Comparison of ENCODE assay signal across 1 cellular context in the genomic region with DNA sequence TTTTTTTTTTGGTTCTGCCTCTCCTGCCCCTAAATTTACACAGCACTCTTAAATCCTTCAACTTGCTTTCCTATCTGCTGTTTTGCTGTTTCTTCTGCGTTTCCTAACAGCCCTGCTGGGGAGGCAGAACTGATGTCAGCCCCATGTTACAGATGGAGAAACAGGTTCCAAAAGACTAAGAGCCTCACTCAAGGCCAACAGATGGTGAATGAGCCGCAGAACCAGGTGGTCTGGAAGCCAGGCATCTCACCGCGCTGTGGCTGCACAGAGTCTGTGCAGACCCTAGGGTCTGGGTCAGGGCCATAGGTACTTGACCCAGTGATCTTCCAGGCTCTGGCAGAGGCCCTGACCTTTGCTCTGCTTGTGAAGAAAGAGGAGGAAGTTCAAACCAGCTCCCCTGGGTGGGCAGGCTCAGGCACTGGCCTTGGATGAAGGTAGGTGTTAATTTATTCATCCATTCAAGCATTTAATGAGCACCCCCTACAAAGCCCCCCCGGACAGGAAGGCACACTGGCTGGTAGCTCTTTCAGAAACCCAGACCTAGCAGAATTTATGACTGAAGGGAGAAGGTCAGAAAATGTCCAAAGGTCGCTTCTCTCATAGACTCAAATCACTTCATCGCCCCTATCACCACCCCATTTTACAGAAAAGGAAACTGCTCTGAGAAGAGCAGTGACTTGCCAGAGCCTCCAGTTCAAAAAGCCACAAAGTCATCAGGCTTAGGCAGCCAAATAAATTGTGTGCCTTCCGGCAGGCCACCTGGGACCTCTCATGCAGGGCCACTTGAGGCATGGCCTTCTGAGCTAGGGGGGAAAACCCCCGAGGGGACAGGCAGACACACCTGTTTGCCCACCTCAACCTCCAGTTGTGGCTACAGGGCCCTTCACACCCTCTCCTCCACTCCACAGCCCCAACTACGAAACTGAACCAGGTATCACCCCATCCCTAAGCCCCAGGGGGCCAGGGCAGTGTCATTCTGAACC.
TF ChIP-seq lines count a peak whose summit lies in the region.

No MANE protein-coding gene starts in this region.

TF ChIP-seq in HepG2, 621 proteins besides CTCF, POLR2A, EP300 and RAD21 (continued from another document and continues in another):
- TF ChIP-seq POGK (CRISPR knock-in tag; conservative IDR thresholded peaks at IDR 0.05) (no peak), CHD4 (IDR thresholded peaks at IDR 0.05; ENCODE audit: borderline replicate concordance, low read length) (peak; percentile 95), ZSCAN22 (CRISPR knock-in tag; IDR thresholded peaks at IDR 0.05) (no peak), HES4 (CRISPR knock-in tag; IDR thresholded peaks at IDR 0.05; ENCODE audit: borderline replicate concordance) (peak; percentile 70), ZMAT3 (CRISPR knock-in tag; conservative IDR thresholded peaks at IDR 0.05) (no peak), ZNF619 (CRISPR knock-in tag; IDR thresholded peaks at IDR 0.05) (no peak; the same call in 1 of the 2 replicates), ZNF256 (CRISPR knock-in tag; conservative IDR thresholded peaks at IDR 0.05) (no peak), ZNF878 (CRISPR knock-in tag; IDR thresholded peaks at IDR 0.05) (0 out of 2 replicates have a peak, but pooled peaks have one; percentile 3), ZBTB39 (CRISPR knock-in tag; IDR thresholded peaks at IDR 0.05) (peak; percentile 61; the same call in 1 of the 2 replicates), SIN3B (IDR thresholded peaks at IDR 0.05; ENCODE audit: low read length) (no peak), E2F5 (CRISPR knock-in tag; conservative IDR thresholded peaks at IDR 0.05) (no peak), ZNF616 (CRISPR knock-in tag; IDR thresholded peaks at IDR 0.05; ENCODE audit: low read depth) (no peak), NCOA2 (CRISPR knock-in tag; IDR thresholded peaks at IDR 0.05) (0 out of 2 replicates have a peak, but pooled peaks have one; percentile 9), GLMP (CRISPR knock-in tag; IDR thresholded peaks at IDR 0.05; ENCODE audit: borderline replicate concordance) (no peak), NCOA5 (CRISPR knock-in tag; IDR thresholded peaks at IDR 0.05) (no peak), RARA (CRISPR knock-in tag; IDR thresholded peaks at IDR 0.05) (peak; percentile 88), NR2C2 (CRISPR knock-in tag; IDR thresholded peaks at IDR 0.05; ENCODE audit: borderline replicate concordance) (peak; percentile 92), STAT6 (CRISPR knock-in tag; IDR thresholded peaks at IDR 0.05; ENCODE audit: borderline replicate concordance) (no peak), RORA (CRISPR knock-in tag; IDR thresholded peaks at IDR 0.05) (no peak), ZNF768 (CRISPR knock-in tag; IDR thresholded peaks at IDR 0.05) (peak; percentile 51; the same call in 1 of the 2 replicates), ZC3H4 (CRISPR knock-in tag; IDR thresholded peaks at IDR 0.05; ENCODE audit: borderline replicate concordance) (peak; percentile 88; the same call in 1 of the 2 replicates), ZNF75D (CRISPR knock-in tag; IDR thresholded peaks at IDR 0.05; ENCODE audit: borderline replicate concordance) (no peak), DBP (CRISPR knock-in tag; IDR thresholded peaks at IDR 0.05; ENCODE audit: not compliant biosample characterization) (peak; percentile 9), SKIL (CRISPR knock-in tag; IDR thresholded peaks at IDR 0.05; ENCODE audit: borderline replicate concordance) (0 out of 2 replicates have a peak, but pooled peaks have one; percentile 5), ZNF33B (CRISPR knock-in tag; IDR thresholded peaks at IDR 0.05) (no peak), PHF8 (CRISPR knock-in tag; IDR thresholded peaks at IDR 0.05) (peak; percentile 5; the same call in 1 of the 2 replicates), ZBTB7B (CRISPR knock-in tag; IDR thresholded peaks at IDR 0.05) (peak; percentile 73)
- TF ChIP-seq, protein P1, sequence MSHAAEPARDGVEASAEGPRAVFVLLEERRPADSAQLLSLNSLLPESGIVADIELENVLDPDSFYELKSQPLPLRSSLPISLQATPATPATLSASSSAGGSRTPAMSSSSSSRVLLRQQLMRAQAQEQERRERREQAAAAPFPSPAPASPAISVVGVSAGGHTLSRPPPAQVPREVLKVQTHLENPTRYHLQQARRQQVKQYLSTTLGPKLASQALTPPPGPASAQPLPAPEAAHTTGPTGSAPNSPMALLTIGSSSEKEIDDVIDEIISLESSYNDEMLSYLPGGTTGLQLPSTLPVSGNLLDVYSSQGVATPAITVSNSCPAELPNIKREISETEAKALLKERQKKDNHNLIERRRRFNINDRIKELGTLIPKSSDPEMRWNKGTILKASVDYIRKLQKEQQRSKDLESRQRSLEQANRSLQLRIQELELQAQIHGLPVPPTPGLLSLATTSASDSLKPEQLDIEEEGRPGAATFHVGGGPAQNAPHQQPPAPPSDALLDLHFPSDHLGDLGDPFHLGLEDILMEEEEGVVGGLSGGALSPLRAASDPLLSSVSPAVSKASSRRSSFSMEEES (CRISPR knock-in tag; IDR thresholded peaks at IDR 0.05), result no peak
- TF ChIP-seq, protein P2, sequence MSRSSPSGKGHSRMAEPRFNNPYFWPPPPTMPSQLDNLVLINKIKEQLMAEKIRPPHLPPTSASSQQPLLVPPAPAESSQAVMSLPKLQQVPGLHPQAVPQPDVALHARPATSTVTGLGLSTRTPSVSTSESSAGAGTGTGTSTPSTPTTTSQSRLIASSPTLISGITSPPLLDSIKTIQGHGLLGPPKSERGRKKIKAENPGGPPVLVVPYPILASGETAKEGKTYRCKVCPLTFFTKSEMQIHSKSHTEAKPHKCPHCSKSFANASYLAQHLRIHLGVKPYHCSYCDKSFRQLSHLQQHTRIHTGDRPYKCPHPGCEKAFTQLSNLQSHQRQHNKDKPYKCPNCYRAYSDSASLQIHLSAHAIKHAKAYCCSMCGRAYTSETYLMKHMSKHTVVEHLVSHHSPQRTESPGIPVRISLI (CRISPR knock-in tag; IDR thresholded peaks at IDR 0.05; ENCODE audit: borderline replicate concordance), result peak; percentile 82; the same call in 1 of the 2 replicates
- TF ChIP-seq, protein P3, sequence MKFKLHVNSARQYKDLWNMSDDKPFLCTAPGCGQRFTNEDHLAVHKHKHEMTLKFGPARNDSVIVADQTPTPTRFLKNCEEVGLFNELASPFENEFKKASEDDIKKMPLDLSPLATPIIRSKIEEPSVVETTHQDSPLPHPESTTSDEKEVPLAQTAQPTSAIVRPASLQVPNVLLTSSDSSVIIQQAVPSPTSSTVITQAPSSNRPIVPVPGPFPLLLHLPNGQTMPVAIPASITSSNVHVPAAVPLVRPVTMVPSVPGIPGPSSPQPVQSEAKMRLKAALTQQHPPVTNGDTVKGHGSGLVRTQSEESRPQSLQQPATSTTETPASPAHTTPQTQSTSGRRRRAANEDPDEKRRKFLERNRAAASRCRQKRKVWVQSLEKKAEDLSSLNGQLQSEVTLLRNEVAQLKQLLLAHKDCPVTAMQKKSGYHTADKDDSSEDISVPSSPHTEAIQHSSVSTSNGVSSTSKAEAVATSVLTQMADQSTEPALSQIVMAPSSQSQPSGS (CRISPR knock-in tag; IDR thresholded peaks at IDR 0.05), result no peak
- TF ChIP-seq, protein P4, sequence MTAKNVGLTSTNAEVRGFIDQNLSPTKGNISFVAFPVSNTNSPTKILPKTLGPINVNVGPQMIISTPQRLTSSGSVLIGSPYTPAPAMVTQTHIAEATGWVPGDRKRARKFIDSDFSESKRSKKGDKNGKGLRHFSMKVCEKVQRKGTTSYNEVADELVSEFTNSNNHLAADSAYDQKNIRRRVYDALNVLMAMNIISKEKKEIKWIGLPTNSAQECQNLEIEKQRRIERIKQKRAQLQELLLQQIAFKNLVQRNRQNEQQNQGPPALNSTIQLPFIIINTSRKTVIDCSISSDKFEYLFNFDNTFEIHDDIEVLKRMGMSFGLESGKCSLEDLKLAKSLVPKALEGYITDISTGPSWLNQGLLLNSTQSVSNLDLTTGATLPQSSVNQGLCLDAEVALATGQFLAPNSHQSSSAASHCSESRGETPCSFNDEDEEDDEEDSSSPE (CRISPR knock-in tag; IDR thresholded peaks at IDR 0.05), result no peak
